In genomic region chr1:8938232-8939117, GRCh38 we compare ENCODE assay signal across 1 cellular context.
A peak's percentile ranks its signal among the peaks of the same experiment; 100 is the strongest.
TF ChIP-seq lines count a peak whose summit lies in the region.

No MANE protein-coding gene starts in this region.

TF ChIP-seq in K562, 482 proteins besides CTCF, POLR2A, EP300 and RAD21 (continued from another document and continues in another):
- TF ChIP-seq ELF2 (CRISPR knock-in tag; IDR thresholded peaks at IDR 0.05) (no peak), TAF7 (tag; IDR thresholded peaks at IDR 0.05) (peak; percentile 9; the same call in 1 of the 2 replicates), BRCA1 (IDR thresholded peaks at IDR 0.05) (no peak), BRCA1 (CRISPR knock-in tag; IDR thresholded peaks at IDR 0.05) (no peak), PBX2 (CRISPR knock-in tag; IDR thresholded peaks at IDR 0.05; ENCODE audit: low read depth) (no peak), PBX2 (tag; conservative IDR thresholded peaks at IDR 0.05; ENCODE audit: low read depth) (peak; percentile 92), ZNF592 (IDR thresholded peaks at IDR 0.05) (peak; percentile 92), ELF4 (CRISPR knock-in tag; IDR thresholded peaks at IDR 0.05) (no peak), ZNF639 (CRISPR knock-in tag; conservative IDR thresholded peaks at IDR 0.05 in 1 of 2, IDR thresholded peaks at IDR 0.05 in 1 of 2) (0 out of 4 replicates have a peak, but pooled peaks of 1 of the 2 experiments have one; percentile 34), PYGO2 (tag; IDR thresholded peaks at IDR 0.05) (no peak), NFE2L1 (tag; IDR thresholded peaks at IDR 0.05; ENCODE audit: borderline replicate concordance, low read depth) (peak; percentile 26; the same call in 1 of the 2 replicates), TAL1 (IDR thresholded peaks at IDR 0.05) (no peak), PML (IDR thresholded peaks at IDR 0.05; ENCODE audit: low read length) (no peak), HIVEP1 (CRISPR knock-in tag; IDR thresholded peaks at IDR 0.05) (no peak), ARID2 (IDR thresholded peaks at IDR 0.05) (no peak), CREB3 (tag; conservative IDR thresholded peaks at IDR 0.05; ENCODE audit: low read depth) (peak; percentile 74; the same call in 1 of the 2 replicates), SOX6 (IDR thresholded peaks at IDR 0.05) (peak; percentile 51; the same call in 1 of the 2 replicates), ZBED1 (IDR thresholded peaks at IDR 0.05) (no peak), ZNF589 (CRISPR knock-in tag; IDR thresholded peaks at IDR 0.05; ENCODE audit: low read depth) (0 out of 2 replicates have a peak, but pooled peaks have one; percentile 34), FOXP4 (CRISPR knock-in tag; IDR thresholded peaks at IDR 0.05; ENCODE audit: borderline replicate concordance) (no peak), TBP (optimal IDR thresholded peaks at IDR 0.05; ENCODE audit: low read depth, low read length) (no peak), HNRNPL (IDR thresholded peaks at IDR 0.05; ENCODE audit: low read depth, low read length) (no peak), NKRF (IDR thresholded peaks at IDR 0.05; ENCODE audit: borderline replicate concordance) (no peak), CUX1 (CRISPR knock-in tag; IDR thresholded peaks at IDR 0.05) (peak; percentile 54; the same call in 1 of the 2 replicates), PTTG1 (tag; IDR thresholded peaks at IDR 0.05; ENCODE audit: low read depth) (peak; percentile 85; the same call in 1 of the 2 replicates), RB1 (IDR thresholded peaks at IDR 0.05; ENCODE audit: low read depth) (no peak), CBFB (CRISPR knock-in tag; IDR thresholded peaks at IDR 0.05) (no peak), RBM34 (IDR thresholded peaks at IDR 0.05; ENCODE audit: borderline replicate concordance, insufficient read depth, low read length) (no peak), SRSF1 (IDR thresholded peaks at IDR 0.05; ENCODE audit: low read depth, low read length) (no peak), ZNF217 (CRISPR knock-in tag; IDR thresholded peaks at IDR 0.05) (no peak), DDX20 (tag; IDR thresholded peaks at IDR 0.05; ENCODE audit: low read depth) (peak; percentile 68)
- TF ChIP-seq, protein P1, sequence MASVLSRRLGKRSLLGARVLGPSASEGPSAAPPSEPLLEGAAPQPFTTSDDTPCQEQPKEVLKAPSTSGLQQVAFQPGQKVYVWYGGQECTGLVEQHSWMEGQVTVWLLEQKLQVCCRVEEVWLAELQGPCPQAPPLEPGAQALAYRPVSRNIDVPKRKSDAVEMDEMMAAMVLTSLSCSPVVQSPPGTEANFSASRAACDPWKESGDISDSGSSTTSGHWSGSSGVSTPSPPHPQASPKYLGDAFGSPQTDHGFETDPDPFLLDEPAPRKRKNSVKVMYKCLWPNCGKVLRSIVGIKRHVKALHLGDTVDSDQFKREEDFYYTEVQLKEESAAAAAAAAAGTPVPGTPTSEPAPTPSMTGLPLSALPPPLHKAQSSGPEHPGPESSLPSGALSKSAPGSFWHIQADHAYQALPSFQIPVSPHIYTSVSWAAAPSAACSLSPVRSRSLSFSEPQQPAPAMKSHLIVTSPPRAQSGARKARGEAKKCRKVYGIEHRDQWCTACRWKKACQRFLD (CRISPR knock-in tag; IDR thresholded peaks at IDR 0.05), result peak; percentile 64
- TF ChIP-seq, protein P2, sequence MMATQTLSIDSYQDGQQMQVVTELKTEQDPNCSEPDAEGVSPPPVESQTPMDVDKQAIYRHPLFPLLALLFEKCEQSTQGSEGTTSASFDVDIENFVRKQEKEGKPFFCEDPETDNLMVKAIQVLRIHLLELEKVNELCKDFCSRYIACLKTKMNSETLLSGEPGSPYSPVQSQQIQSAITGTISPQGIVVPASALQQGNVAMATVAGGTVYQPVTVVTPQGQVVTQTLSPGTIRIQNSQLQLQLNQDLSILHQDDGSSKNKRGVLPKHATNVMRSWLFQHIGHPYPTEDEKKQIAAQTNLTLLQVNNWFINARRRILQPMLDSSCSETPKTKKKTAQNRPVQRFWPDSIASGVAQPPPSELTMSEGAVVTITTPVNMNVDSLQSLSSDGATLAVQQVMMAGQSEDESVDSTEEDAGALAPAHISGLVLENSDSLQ (IDR thresholded peaks at IDR 0.05), result peak; percentile 91
- TF ChIP-seq, protein P3, sequence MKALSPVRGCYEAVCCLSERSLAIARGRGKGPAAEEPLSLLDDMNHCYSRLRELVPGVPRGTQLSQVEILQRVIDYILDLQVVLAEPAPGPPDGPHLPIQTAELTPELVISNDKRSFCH (CRISPR knock-in tag; IDR thresholded peaks at IDR 0.05), result no peak
- TF ChIP-seq, protein P3 (tag; IDR thresholded peaks at IDR 0.05), result 0 out of 2 replicates have a peak, but pooled peaks have one; percentile 35
